In the genomic region with DNA sequence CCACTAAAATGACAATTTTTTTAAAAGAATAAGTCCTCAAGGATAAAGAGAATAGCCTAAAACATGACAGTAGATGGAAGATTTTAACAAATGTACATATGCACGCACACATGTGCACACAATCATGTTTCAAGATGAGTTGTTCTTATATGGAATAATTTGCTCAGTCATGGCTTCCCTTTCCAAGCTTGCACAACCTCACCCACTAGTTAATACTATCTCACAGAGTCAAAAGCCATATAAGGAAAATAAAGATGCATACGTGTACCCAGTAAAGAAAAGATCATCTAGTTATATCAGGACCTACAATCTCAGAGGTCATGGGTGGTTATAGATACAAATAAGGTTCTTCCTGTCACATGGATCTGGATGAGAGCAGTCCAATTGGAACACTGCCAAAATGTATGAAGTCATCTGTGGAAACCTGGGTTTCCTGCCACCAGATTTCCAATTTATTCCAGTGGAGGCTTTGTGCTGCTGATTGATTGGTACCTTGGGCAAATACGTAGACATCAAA, we compare ENCODE assay signal across 8 cellular contexts. TPM values are rescaled to one million over a fixed set of nuclear protein-coding genes. Genes with fewer than 3 reads are reported as not detected.
DNase-seq lines count a peak whose midpoint lies in the region; ATAC-seq, FAIRE-seq and TF ChIP-seq lines count a peak whose summit lies in the region.

No MANE protein-coding gene starts in this region.

- H3K27ac ChIP-seq in psoas muscle (no peak overlapping the region), tibial nerve (no peak overlapping the region)

- H3K36me3 ChIP-seq in bronchial epithelial cell (ENCODE audit: control insufficient read depth, insufficient read depth, low read length) (no peaks in the 10 kb centered on the region), psoas muscle (ENCODE audit: insufficient read depth in 1 of 2, low read depth in 1 of 2) (no peaks in the 10 kb centered on the region), tibial nerve (peaks cover 0 to 2% (median 0%) of the 10 kb centered on the region in 3 donors)

- no peak for TF ChIP-seq POLR2A in tibial nerve (IDR thresholded peaks at IDR 0.05)
- TF ChIP-seq POLR2A in lower leg skin (IDR thresholded peaks at IDR 0.05), result no peak

- peak; percentile 4 for DNase-seq in HPDE6-E6E7 (ENCODE audit: extremely low spot score)
- DNase-seq in NCI-H2171 treated with DMSO at 0.1 percent for 48 hours (lab: John Stamatoyannopoulos, UW), result peak; percentile 30
- DNase-seq in bronchial epithelial cell (ENCODE audit: low read depth), result peak; percentile 90
- no peak for DNase-seq in psoas muscle
- no peak for DNase-seq in tibial nerve (ENCODE audit: low spot score in 2 of 2)
- no peak for DNase-seq in lower leg skin (ENCODE audit: low spot score in 2 of 2)
- DNase-seq in stimulated activated CD4-positive, alpha-beta T cell treated with anti-CD3 and anti-CD28 coated beads, Interleukin-2, amount 100 ng/mL, for 48 hours, result no peak

- H3K27me3 ChIP-seq in bronchial epithelial cell (ENCODE audit: control insufficient read depth, insufficient read depth, low read length) (no peaks in the 10 kb centered on the region), psoas muscle (ENCODE audit: insufficient read depth in 3 of 3, low read length in 2 of 3) (no peaks in the 10 kb centered on the region), tibial nerve (no peaks in the 10 kb centered on the region)

- FAIRE-seq in bronchial epithelial cell (lab: Jason Lieb, UNC), result no peak

- H3K4me1 ChIP-seq in psoas muscle (no peaks in the 10 kb centered on the region), tibial nerve (no peaks in the 10 kb centered on the region)

- 62 to 79% (median 67%) methylated on average over 3 of the region's 3 CpGs for WGBS in psoas muscle, 3 donors
- 84 to 85% methylated on average over 3 of the region's 3 CpGs for whole genome bisulfite sequencing in tibial nerve, 2 donors
- WGBS in lower leg skin, 2 donors, result 61 to 72% methylated on average over 3 of the region's 3 CpGs

- no peak for TF ChIP-seq EP300 in tibial nerve (IDR thresholded peaks at IDR 0.05)

- ATAC-seq in psoas muscle (peak; percentile 42 to 67 (median 57)), HG03571 (IDR thresholded peaks at IDR 0.05; ENCODE audit: unreplicated experiment) (no peak)

- TF ChIP-seq CTCF in bronchial epithelial cell (IDR thresholded peaks at IDR 0.05; ENCODE audit: insufficient read depth, low read length, severe bottlenecking) (no peak), psoas muscle (IDR thresholded peaks at IDR 0.05) (no peak), tibial nerve (IDR thresholded peaks at IDR 0.05) (no peak), lower leg skin (IDR thresholded peaks at IDR 0.05) (no peak)

- peaks cover 3% of the 10 kb centered on the region for H3K9me3 ChIP-seq in psoas muscle
- H3K9me3 ChIP-seq in tibial nerve, result no peaks in the 10 kb centered on the region

- no peak overlapping the region for H3K4me3 ChIP-seq in bronchial epithelial cell (ENCODE audit: low read depth, low read length)
- no peak overlapping the region for H3K4me3 ChIP-seq in psoas muscle
- H3K4me3 ChIP-seq in tibial nerve, result no peak overlapping the region
- H3K4me3 ChIP-seq in lower leg skin (ENCODE audit: low read depth, poor library complexity, severe bottlenecking), result no peak overlapping the region

- intact Hi-C loops in psoas muscle (cut with DNase I), result no loop called here
- intact Hi-C loops in lower leg skin (cut with DNase I; ENCODE audit: low total_unique reads), result no loop called here

RNA-seq across cellular contexts. Expression of gene FAM13A, which starts 56.1 kb away (rescaled TPM):
- total RNA-seq in bronchial epithelial cell (5.8 and 6.0 TPM in 2 replicates), psoas muscle (10 to 100 TPM; 15.2 to 76.0 (median 35.1) TPM), tibial nerve (10 to 100 TPM; 48.8 to 77.6 (median 58.8) TPM), lower leg skin (100 to 1,000 TPM in 2 of 4 donors, 10 to 100 TPM in 2; 50.0 to 303 (median 114) TPM)
- 10 to 100 TPM in 1 of 3 donors, 1 to 10 TPM in 2; 3.8 to 10.4 (median 6.0) TPM for polyA plus RNA-seq in psoas muscle

Comparison
In these comparisons a context has a peak if more than half of its experiments do, and no peak if none do; other contexts are left out.
1. DNase-seq: peak in HPDE6-E6E7 (single experiment), NCI-H2171 treated with DMSO at 0.1 percent for 48 hours (single experiment) and bronchial epithelial cell (single experiment); none in psoas muscle (0 of 2), tibial nerve (0 of 2), lower leg skin (0 of 2) and stimulated activated CD4-positive, alpha-beta T cell treated with anti-CD3 and anti-CD28 coated beads, Interleukin-2, amount 100 ng/mL, for 48 hours (0 of 2).